Comparison of ENCODE assay signal across 30 cellular contexts in genomic region chr11:37402663-37403062, GRCh38.
"Had no signal": no experiment of that assay in that cellular context is flagged by ENCODE, and none has a peak within 500 bp of the region (broad histone marks: within the 10 kb centered on the region; RNA-seq: fewer than 3 reads in every experiment).

No MANE protein-coding gene starts in this region.

- DNase-seq: activated CD4-positive, alpha-beta memory T cell treated with anti-CD3 and anti-CD28 coated beads for 36 hours; activated CD4-positive, alpha-beta T cell treated with anti-CD3 and anti-CD28 coated beads for 36 hours; activated CD4-positive, alpha-beta T cell treated with anti-CD3 and anti-CD28 coated beads, Interleukin-2, amount 10 ng/mL, durations not matched to agents 24 days and 14 days; activated CD4-positive, CD25-positive, alpha-beta regulatory T cell; activated CD4-positive, CD25-positive, alpha-beta regulatory T cell treated with anti-CD3 and anti-CD28 coated beads, Interleukin-2, amount 50 U/mL, for 72 hours; activated CD8-positive, alpha-beta memory T cell treated with anti-CD3 and anti-CD28 coated beads, Interleukin-2, amount 10 ng/mL, durations not matched to agents 7 days and 5 days; activated CD8-positive, alpha-beta memory T cell treated with anti-CD3 and anti-CD28 coated beads, Interleukin-2, amount 50 U/mL, for 4 hours; activated CD8-positive, alpha-beta T cell treated with anti-CD3 and anti-CD28 coated beads, Interleukin-2, amount 10 ng/mL, durations not matched to agents 7 days and 5 days; activated effector memory CD4-positive, alpha-beta T cell treated with anti-CD3 and anti-CD28 coated beads, Interleukin-2, amount 50 U/mL, for 16 hours; activated naive CD4-positive, alpha-beta T cell treated with anti-CD3 and anti-CD28 coated beads for 36 hours; activated naive CD8-positive, alpha-beta T cell treated with anti-CD3 and anti-CD28 coated beads for 36 hours; activated naive CD8-positive, alpha-beta T cell treated with anti-CD3 and anti-CD28 coated beads, Interleukin-2, amount 50 U/mL, for 24 hours; activated T-cell treated with anti-CD3 and anti-CD28 coated beads, Interleukin-2, amount 50 U/mL, for 1 hour; activated T-cell treated with anti-CD3 and anti-CD28 coated beads, Interleukin-2, amount 50 U/mL, for 48 hours; adrenal gland; amygdala; aorta; body of pancreas; central memory CD4-positive, alpha-beta T cell; cerebellar nuclear complex; colonic mucosa; effector CD8-positive, alpha-beta T cell; esophagus squamous epithelium; head of caudate nucleus; T-helper 17 cell; T1000 had no signal

- H3K36me3 ChIP-seq: adrenal gland, colonic mucosa, esophagus squamous epithelium had no signal

- H3K4me1 ChIP-seq: adrenal gland, body of pancreas, colonic mucosa, esophagus squamous epithelium had no signal

- ATAC-seq: activated CD4-positive, alpha-beta T cell treated with anti-CD3 and anti-CD28 coated beads for 36 hours; activated CD8-positive, alpha-beta memory T cell treated with anti-CD3 and anti-CD28 coated beads, Interleukin-2, amount 10 ng/mL, durations not matched to agents 7 days and 5 days; activated CD8-positive, alpha-beta T cell treated with anti-CD3 and anti-CD28 coated beads, Interleukin-2, amount 10 ng/mL, durations not matched to agents 7 days and 5 days; activated naive CD8-positive, alpha-beta T cell treated with anti-CD3 and anti-CD28 coated beads, Interleukin-2, amount 50 U/mL, for 24 hours; body of pancreas; T-helper 17 cell had no signal

- H3K9me3 ChIP-seq: adrenal gland, body of pancreas, colonic mucosa had no signal

- H3K27ac ChIP-seq: adrenal gland, body of pancreas, colonic mucosa, epithelial cell of prostate, esophagus squamous epithelium had no signal

- H3K27me3 ChIP-seq: adrenal gland, body of pancreas, colonic mucosa, esophagus squamous epithelium had no signal

- H3K4me3 ChIP-seq: adrenal gland, body of pancreas, colonic mucosa, esophagus squamous epithelium had no signal

- FAIRE-seq: endometrium, endothelial cell of umbilical vein, frontal cortex had no signal
